Comparison of ENCODE assay signal across 15 cellular contexts in the genomic region with DNA sequence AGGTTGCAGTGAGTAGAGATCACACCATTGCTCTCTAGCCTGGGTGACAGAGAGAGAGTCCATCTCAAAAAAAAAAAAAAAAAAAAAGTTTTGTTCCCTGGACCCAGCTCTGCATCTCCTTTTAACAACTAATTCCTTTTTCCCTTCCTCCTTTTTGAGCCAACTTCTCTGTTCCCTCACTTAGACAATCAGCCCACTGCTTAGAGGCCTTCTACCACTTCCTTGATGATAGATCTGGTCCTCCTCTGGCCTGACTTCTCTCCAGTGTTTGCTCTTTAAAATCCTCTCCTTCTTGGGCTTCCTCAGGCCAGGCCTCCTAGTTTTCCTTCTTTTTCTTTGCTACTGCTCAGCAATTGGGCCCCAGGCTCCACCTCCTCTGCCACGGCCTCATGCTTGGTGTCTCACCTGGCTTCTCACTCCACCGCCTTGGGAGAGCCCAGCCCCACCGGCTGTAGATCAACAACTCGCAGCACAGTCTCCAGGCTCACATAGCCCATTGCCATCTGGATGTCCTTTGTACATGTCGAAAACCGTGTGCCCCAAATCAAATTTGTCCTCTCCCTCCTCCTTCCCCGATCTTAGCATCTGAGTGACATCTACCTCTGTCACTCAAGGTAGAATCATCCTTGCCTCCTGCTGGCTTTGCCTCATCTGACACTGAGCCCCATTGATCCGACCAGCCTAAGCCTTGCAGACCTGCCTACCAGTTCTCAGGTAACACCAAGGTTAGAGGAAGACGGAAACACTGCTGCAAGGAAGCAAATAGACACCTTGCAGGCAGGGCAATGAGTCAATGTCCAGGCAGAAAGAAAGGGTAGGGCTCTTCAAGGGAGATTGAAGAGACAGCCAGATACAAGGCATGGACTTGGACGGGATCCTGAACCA. TPM values are rescaled to one million over a fixed set of nuclear protein-coding genes. Genes with fewer than 3 reads are reported as not detected.
A peak's percentile ranks its signal among the peaks of the same experiment; 100 is the strongest.
DNase-seq lines count a peak whose midpoint lies in the region; ATAC-seq and FAIRE-seq lines count a peak whose summit lies in the region.
"Had no signal": no experiment of that assay in that cellular context is flagged by ENCODE, and none has a peak within 500 bp of the region (broad histone marks: within the 10 kb centered on the region; RNA-seq: fewer than 3 reads in every experiment).

No MANE protein-coding gene starts in this region.

- peak overlapping the region in 1 of 2 donors; percentile 8 for H3K4me3 ChIP-seq in duodenal mucosa (ENCODE audit: low read depth in 1 of 2, low read length in 2 of 2)
- H3K4me3 ChIP-seq: coronary artery, gastroesophageal sphincter, lower lobe of right lung, sigmoid colon had no signal

- ATAC-seq in natural killer cell treated with Interleukin-12 subunit alpha and Interleukin-12 subunit beta and Interleukin-15 and Interleukin-18, amount 100 ng/mL, for 72 hours, result no peak
- no peak for ATAC-seq in GM21390 (IDR thresholded peaks at IDR 0.05; ENCODE audit: unreplicated experiment)
- ATAC-seq: gastroesophageal sphincter, lower lobe of right lung had no signal

- no peaks in the 10 kb centered on the region for H3K27me3 ChIP-seq in duodenal mucosa (ENCODE audit: control insufficient read depth in 1 of 2, insufficient read depth in 2 of 2, low read length in 2 of 2)
- H3K27me3 ChIP-seq: sigmoid colon had no signal

- H3K27me3 Mint-ChIP-seq in natural killer cell treated with Interleukin-12 subunit alpha and Interleukin-12 subunit beta and Interleukin-15 and Interleukin-18, amount 100 ng/mL, for 72 hours, result no peaks in the 10 kb centered on the region

- DNase-seq in GM19239 (ENCODE audit: insufficient read length, low spot score) (no peak), Kasumi-1 (lab: John Stamatoyannopoulos, UW) (peak; percentile 55 to 58), GM19238 (ENCODE audit: insufficient read length, low spot score) (no peak), SHP77 treated with DMSO at 0.1 percent for 48 hours (lab: John Stamatoyannopoulos, UW) (no peak), AG08396 (ENCODE audit: low spot score) (no peak)
- peak; percentile 37 for DNase-seq in natural killer cell treated with Interleukin-12 subunit alpha and Interleukin-12 subunit beta and Interleukin-15 and Interleukin-18, amount 100 ng/mL, for 72 hours (ENCODE audit: low spot score)
- DNase-seq: activated CD4-positive, alpha-beta T cell treated with anti-CD3 and anti-CD28 coated beads for 4 hours; activated naive CD4-positive, alpha-beta T cell treated with Interleukin-2 at 50 U/mL for 16 hours; lower lobe of right lung; NCI-H187; sigmoid colon had no signal

- peak overlapping the region in 1 of 2 donors; percentile 64 for H3K9ac ChIP-seq in duodenal mucosa (ENCODE audit: low read depth in 1 of 2, low read length in 2 of 2)

- peaks cover 53 to 57% of the 10 kb centered on the region in 2 donors for H3K4me1 ChIP-seq in duodenal mucosa (ENCODE audit: control insufficient read depth in 1 of 2, insufficient read depth in 2 of 2, low read length in 2 of 2)
- H3K4me1 ChIP-seq: sigmoid colon had no signal

- no peak overlapping the region for H3K4me3 Mint-ChIP-seq in natural killer cell treated with Interleukin-12 subunit alpha and Interleukin-12 subunit beta and Interleukin-15 and Interleukin-18, amount 100 ng/mL, for 72 hours

- peaks cover 0 to 3% of the 10 kb centered on the region in 2 donors for H3K36me3 ChIP-seq in duodenal mucosa (ENCODE audit: control insufficient read depth in 1 of 2, insufficient read depth in 2 of 2, low read length in 2 of 2)
- H3K36me3 ChIP-seq: gastroesophageal sphincter, lower lobe of right lung, sigmoid colon had no signal

- no peaks in the 10 kb centered on the region for H3K9me3 ChIP-seq in duodenal mucosa (ENCODE audit: control insufficient read depth in 1 of 2, low read length in 2 of 2)
- H3K9me3 ChIP-seq: gastroesophageal sphincter, lower lobe of right lung, sigmoid colon had no signal

- H3K4me1 Mint-ChIP-seq in natural killer cell treated with Interleukin-12 subunit alpha and Interleukin-12 subunit beta and Interleukin-15 and Interleukin-18, amount 100 ng/mL, for 72 hours (ENCODE audit: low read depth in 2 of 2), result peaks cover 23 to 26% of the 10 kb centered on the region in 2 donors

- FAIRE-seq in GM19239 (lab: Jason Lieb, UNC), result peak; percentile 4

- H3K27ac ChIP-seq in duodenal mucosa (ENCODE audit: low read depth, low read length), result peak overlapping the region; percentile 74
- H3K27ac ChIP-seq: coronary artery, gastroesophageal sphincter, lower lobe of right lung had no signal

- no peaks in the 10 kb centered on the region for H3K9me3 Mint-ChIP-seq in natural killer cell treated with Interleukin-12 subunit alpha and Interleukin-12 subunit beta and Interleukin-15 and Interleukin-18, amount 100 ng/mL, for 72 hours

- peak overlapping the region; percentile 2 to 31 for H3K27ac Mint-ChIP-seq in natural killer cell treated with Interleukin-12 subunit alpha and Interleukin-12 subunit beta and Interleukin-15 and Interleukin-18, amount 100 ng/mL, for 72 hours

- H3K36me3 Mint-ChIP-seq in natural killer cell treated with Interleukin-12 subunit alpha and Interleukin-12 subunit beta and Interleukin-15 and Interleukin-18, amount 100 ng/mL, for 72 hours, result no peaks in the 10 kb centered on the region

RNA-seq across cellular contexts. Expression of a gene that starts 17.4 kb away (rescaled TPM):
- 100 to 1,000 TPM in 1 of 2 donors, 10 to 100 TPM in 1; 79.1 to 102 TPM for total RNA-seq in natural killer cell treated with Interleukin-12 subunit alpha and Interleukin-12 subunit beta and Interleukin-15 and Interleukin-18, amount 100 ng/mL, for 72 hours

Comparison
In these comparisons a context has a peak if more than half of its experiments do, and no peak if none do; other contexts are left out.
1. DNase-seq: peak in Kasumi-1 (2 of 2) and natural killer cell treated with Interleukin-12 subunit alpha and Interleukin-12 subunit beta and Interleukin-15 and Interleukin-18, amount 100 ng/mL, for 72 hours (single experiment); none in GM19239 (single experiment), GM19238 (single experiment), SHP77 treated with DMSO at 0.1 percent for 48 hours (single experiment) and AG08396 (single experiment).